Comparison of ENCODE assay signal across 15 cellular contexts in the genomic region with DNA sequence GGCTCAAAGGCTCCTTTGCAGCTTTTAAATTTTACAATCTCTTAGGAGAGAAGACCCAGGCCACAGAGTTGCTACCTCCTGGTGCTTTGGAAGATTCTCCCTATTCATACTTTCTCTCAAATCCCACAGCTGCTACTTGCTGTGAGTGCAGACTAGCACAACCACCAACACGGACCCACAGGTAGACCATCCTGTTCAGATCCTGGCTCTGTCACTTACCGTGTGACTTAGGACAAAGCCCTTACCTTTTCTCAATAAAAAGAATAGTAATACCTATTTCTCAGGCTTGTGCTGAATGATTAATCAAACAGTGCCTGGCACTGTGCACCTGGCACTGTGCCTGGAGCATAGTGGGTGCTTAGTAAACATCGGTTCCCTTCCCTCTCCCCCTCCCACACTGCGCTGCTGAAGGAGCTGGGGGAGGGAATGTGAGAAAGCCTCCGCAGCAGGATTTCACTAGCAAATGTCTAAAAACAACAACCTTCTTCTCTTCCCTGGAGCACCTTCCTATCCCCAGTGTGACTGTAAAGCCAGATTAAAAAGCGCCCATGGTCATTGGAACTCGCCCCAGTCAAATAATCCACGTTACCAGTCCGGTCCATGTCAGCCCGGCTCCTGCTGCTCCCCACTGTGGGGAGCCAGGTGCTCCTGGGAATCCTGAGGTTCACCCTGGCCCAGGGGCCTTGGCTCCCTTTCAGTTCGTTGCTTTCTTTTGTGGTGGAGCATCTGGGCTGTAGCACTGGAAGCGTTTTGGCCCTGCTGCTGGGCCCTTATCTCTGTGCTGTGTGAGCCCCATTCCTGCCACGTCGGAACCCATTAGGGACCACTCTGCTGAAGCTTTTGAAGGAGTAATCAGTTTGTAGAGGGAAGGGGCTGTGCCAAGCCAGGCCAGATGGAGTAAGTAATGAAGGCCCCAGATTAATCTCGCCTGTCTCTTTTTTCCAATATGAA.
DNase-seq lines count a peak whose midpoint lies in the region; ATAC-seq and TF ChIP-seq lines count a peak whose summit lies in the region.
"Had no signal": no experiment of that assay in that cellular context is flagged by ENCODE, and none has a peak within 500 bp of the region (broad histone marks: within the 10 kb centered on the region; RNA-seq: fewer than 3 reads in every experiment).

No MANE protein-coding gene starts in this region.

- H3K27me3 ChIP-seq in muscle layer of duodenum (ENCODE audit: low read depth, low read length) (no peaks in the 10 kb centered on the region), aorta (ENCODE audit: control insufficient read depth in 1 of 2, insufficient read depth in 2 of 2, low read length in 1 of 2) (no peaks in the 10 kb centered on the region), adrenal gland (no peaks in the 10 kb centered on the region)

- TF ChIP-seq CTCF in choroid plexus epithelial cell (conservative IDR thresholded peaks at IDR 0.05; ENCODE audit: low read depth, low read length): no peak
- TF ChIP-seq CTCF in adrenal gland (IDR thresholded peaks at IDR 0.05): no peak

- H3K4me3 ChIP-seq in choroid plexus epithelial cell (ENCODE audit: low read depth, low read length) (no peak overlapping the region), muscle layer of duodenum (ENCODE audit: low read depth in 1 of 2, low read length in 2 of 2) (no peak overlapping the region), aorta (ENCODE audit: low read length in 2 of 2) (no peak overlapping the region), adrenal gland (no peak overlapping the region)

- no peak for TF ChIP-seq POLR2A in adrenal gland (IDR thresholded peaks at IDR 0.05)

- no peaks in the 10 kb centered on the region for H3K36me3 ChIP-seq in muscle layer of duodenum (ENCODE audit: control insufficient read depth in 1 of 2, insufficient read depth in 2 of 2, low read length in 2 of 2)
- no peaks in the 10 kb centered on the region for H3K36me3 ChIP-seq in aorta (ENCODE audit: control insufficient read depth in 1 of 2, insufficient read depth in 2 of 2, low read length in 1 of 2)
- H3K36me3 ChIP-seq in adrenal gland (replicated peaks in 1 of 2): no peaks in the 10 kb centered on the region

- H3K9me3 ChIP-seq in muscle layer of duodenum (ENCODE audit: control insufficient read depth in 1 of 2, low read length in 2 of 2): no peaks in the 10 kb centered on the region
- H3K9me3 ChIP-seq in aorta (ENCODE audit: control insufficient read depth, low read length): peaks cover 1% of the 10 kb centered on the region
- H3K9me3 ChIP-seq in adrenal gland (replicated peaks in 1 of 3): no peaks in the 10 kb centered on the region

- intact Hi-C loops in aorta (cut with DNase I): loop anchor here (5.0 kb wide), 1 partner anchor 567 kb away; no protein-coding TSS in a partner anchor
- intact Hi-C loops in adrenal gland (cut with DNase I): loop anchor here (5.0 to 10.0 kb wide), 2 partner anchors 567 to 570 kb away; no protein-coding TSS in a partner anchor

- H3K27ac ChIP-seq in muscle layer of duodenum (ENCODE audit: low read length): peak overlapping the region; percentile 9
- H3K27ac ChIP-seq in aorta (ENCODE audit: low read depth in 1 of 2, low read length in 2 of 2): peak overlapping the region in 1 of 2 donors; percentile 18
- H3K27ac ChIP-seq in adrenal gland: no peak overlapping the region
- H3K27ac ChIP-seq: 22Rv1, parathyroid adenoma, RWPE1 had no signal

- WGBS in aorta, 2 donors: 37 to 42% methylated on average over 15 of the region's 15 CpGs
- WGBS in adrenal gland, 4 donors: 76 to 83% (median 80%) methylated on average over 14 to 15 of the region's 15 CpGs

- peaks cover 6 to 15% of the 10 kb centered on the region in 2 donors for H3K4me1 ChIP-seq in muscle layer of duodenum (ENCODE audit: control insufficient read depth in 1 of 2, insufficient read depth in 2 of 2, low read length in 2 of 2)
- no peaks in the 10 kb centered on the region for H3K4me1 ChIP-seq in aorta (ENCODE audit: control insufficient read depth in 1 of 2, insufficient read depth in 2 of 2, low read length in 2 of 2)
- peaks cover 0 to 6% of the 10 kb centered on the region in 2 donors for H3K4me1 ChIP-seq in adrenal gland (replicated peaks in 1 of 2)
- H3K4me1 ChIP-seq: parathyroid adenoma had no signal

- DNase-seq in NCI-H2029 treated with DMSO at 0.1 percent for 48 hours (lab: John Stamatoyannopoulos, UW) (peak; percentile 67), NCI-H2029 (lab: John Stamatoyannopoulos, UW) (no peak), choroid plexus epithelial cell (ENCODE audit: low read depth) (peak; percentile 26), aorta (no peak), adrenal gland (no peak), DMS153 treated with DMSO at 0.1 percent for 48 hours (lab: John Stamatoyannopoulos, UW; ENCODE audit: unreplicated experiment) (no peak), SHP77 (lab: John Stamatoyannopoulos, UW) (no peak)
- DNase-seq: activated gamma-delta T cell; effector CD4-positive, alpha-beta T cell; NCI-H1417 treated with DMSO at 0.1 percent for 48 hours had no signal

- ATAC-seq in aorta (ENCODE audit: low FRiP score): peak; percentile 2
- ATAC-seq: activated CD4-positive, CD25-positive, alpha-beta regulatory T cell treated with anti-CD3 and anti-CD28 coated beads, Interleukin-2, amount 50 U/mL, for 24 hours had no signal

Comparison
In these comparisons a context has a peak if more than half of its experiments do, and no peak if none do; other contexts are left out.
1. DNase-seq: peak in NCI-H2029 treated with DMSO at 0.1 percent for 48 hours (single experiment) and choroid plexus epithelial cell (single experiment); none in NCI-H2029 (single experiment), aorta (0 of 2), adrenal gland (0 of 7), DMS153 treated with DMSO at 0.1 percent for 48 hours (single experiment) and SHP77 (0 of 2).